8 cellular contexts compared by ENCODE assay signal in the genomic region with DNA sequence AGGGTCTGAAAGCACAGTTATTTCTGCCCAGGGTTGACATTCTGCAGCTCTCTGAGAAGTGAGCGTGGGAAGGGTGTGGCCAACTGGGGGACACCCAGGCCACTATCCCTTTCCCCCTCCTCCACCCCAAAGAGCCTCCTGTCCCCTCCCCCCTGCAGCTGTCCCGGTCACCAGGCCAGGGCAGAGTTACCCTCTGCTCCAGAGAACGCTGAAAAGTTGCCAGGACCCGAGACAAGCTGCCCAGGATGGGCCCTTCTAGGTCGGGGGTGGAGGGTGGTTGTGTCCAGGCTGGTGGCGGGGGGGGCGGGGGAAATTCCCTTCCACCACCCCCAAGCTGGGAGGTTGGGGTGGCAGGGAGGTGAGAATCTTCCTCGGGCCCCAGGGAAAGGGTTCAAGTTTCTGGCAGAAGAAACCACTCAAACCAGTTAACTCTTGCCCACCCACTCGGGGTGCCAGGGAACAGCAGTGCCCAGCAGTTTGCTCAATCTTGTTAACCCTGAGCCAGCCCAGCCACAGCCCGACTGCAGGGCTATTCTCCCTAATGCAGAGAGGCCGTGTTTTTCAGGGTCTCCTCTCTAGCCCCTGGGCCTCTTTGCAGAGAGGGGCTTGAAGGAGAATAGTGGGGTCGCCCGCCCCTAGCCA. TPM values are rescaled to one million over a fixed set of nuclear protein-coding genes. Genes with fewer than 3 reads are reported as not detected.
A peak's percentile ranks its signal among the peaks of the same experiment; 100 is the strongest.
DNase-seq lines count a peak whose midpoint lies in the region; ATAC-seq and TF ChIP-seq lines count a peak whose summit lies in the region.

No MANE protein-coding gene starts in this region.

- no peaks in the 10 kb centered on the region for H3K27me3 ChIP-seq in DND-41 (ENCODE audit: insufficient read depth, low read length, poor library complexity)
- H3K27me3 ChIP-seq in NT2/D1 (ENCODE audit: insufficient read depth, insufficient read length) = no peaks in the 10 kb centered on the region
- H3K27me3 ChIP-seq in mammary epithelial cell (ENCODE audit: insufficient read depth, low read length) = no peaks in the 10 kb centered on the region
- H3K27me3 ChIP-seq in lower lobe of right lung (ENCODE audit: low read depth) = no peaks in the 10 kb centered on the region
- no peaks in the 10 kb centered on the region for H3K27me3 ChIP-seq in tibial nerve

- no peaks in the 10 kb centered on the region for H3K9me3 Mint-ChIP-seq in progenitor cell of endocrine pancreas (ENCODE audit: low read depth)

- TF ChIP-seq CTCF in DND-41 (IDR thresholded peaks at IDR 0.05; ENCODE audit: borderline replicate concordance, extremely low read depth, low read length, poor library complexity, severe bottlenecking) = no peak
- TF ChIP-seq CTCF in mammary epithelial cell (conservative IDR thresholded peaks at IDR 0.05 in 1 of 2, IDR thresholded peaks at IDR 0.05 in 1 of 2; ENCODE audit: extremely low read depth in 1 of 2, insufficient read depth in 1 of 2, low read depth in 1 of 2, low read length in 2 of 2) = no peak
- no peak for TF ChIP-seq CTCF in lower lobe of right lung (IDR thresholded peaks at IDR 0.05)
- TF ChIP-seq CTCF in tibial nerve (IDR thresholded peaks at IDR 0.05) = no peak
- TF ChIP-seq CTCF in progenitor cell of endocrine pancreas (IDR thresholded peaks at IDR 0.05; ENCODE audit: unreplicated experiment) = no peak

- H3K4me2 ChIP-seq in DND-41 (ENCODE audit: insufficient read depth, low read length) = peak overlapping the region; percentile 88; the same call in 1 of the 2 replicates
- H3K4me2 ChIP-seq in mammary epithelial cell (ENCODE audit: insufficient read depth, low read depth, low read length) = peak overlapping the region; percentile 90

- H3K79me2 ChIP-seq in DND-41 (ENCODE audit: insufficient read depth, low read length) (no peaks in the 10 kb centered on the region), mammary epithelial cell (ENCODE audit: insufficient read depth, low read length) (peaks cover 30% of the 10 kb centered on the region)

- H3K9me3 ChIP-seq in DND-41 (ENCODE audit: insufficient read depth, low read length, severe bottlenecking) (no peaks in the 10 kb centered on the region), NT2/D1 (ENCODE audit: insufficient read depth, low read length) (no peaks in the 10 kb centered on the region), mammary epithelial cell (replicated peaks; ENCODE audit: insufficient read depth, low read length) (no peaks in the 10 kb centered on the region), lower lobe of right lung (no peaks in the 10 kb centered on the region), tibial nerve (no peaks in the 10 kb centered on the region)

- H3K27ac ChIP-seq in DND-41 (ENCODE audit: low read length) (peak overlapping the region; percentile 76), mammary epithelial cell (ENCODE audit: insufficient read depth, low read depth, low read length) (peak overlapping the region; percentile 78), lower lobe of right lung (peak overlapping the region; percentile 85), tibial nerve (peak overlapping the region; percentile 80 to 97 (median 93))

- no peaks in the 10 kb centered on the region for H4K20me1 ChIP-seq in DND-41 (ENCODE audit: insufficient read depth, low read length)
- peaks cover 4% of the 10 kb centered on the region for H4K20me1 ChIP-seq in mammary epithelial cell (ENCODE audit: insufficient read depth, low read length)

- H3K36me3 ChIP-seq in DND-41 (ENCODE audit: insufficient read depth, low read length) (no peaks in the 10 kb centered on the region), NT2/D1 (ENCODE audit: insufficient read depth, insufficient read length, low read length) (peaks cover 18% of the 10 kb centered on the region), mammary epithelial cell (ENCODE audit: insufficient read depth, low read length) (peaks cover 12% of the 10 kb centered on the region), lower lobe of right lung (peaks cover 28% of the 10 kb centered on the region), tibial nerve (peaks cover 0 to 24% (median 0%) of the 10 kb centered on the region in 3 donors)

- H3K36me3 Mint-ChIP-seq in progenitor cell of endocrine pancreas (ENCODE audit: insufficient read depth) = no peaks in the 10 kb centered on the region

- H3K4me3 Mint-ChIP-seq in progenitor cell of endocrine pancreas (ENCODE audit: low read depth) = no peak overlapping the region

- H3K4me1 Mint-ChIP-seq in progenitor cell of endocrine pancreas (ENCODE audit: low read depth) = peaks cover 1% of the 10 kb centered on the region

- in situ Hi-C loops in mammary epithelial cell (cut with MboI; ENCODE audit: low sequenced_read_pairs in 2 of 2) = no loop called here

- no peak for TF ChIP-seq EP300 in tibial nerve (IDR thresholded peaks at IDR 0.05)

- H3K9ac ChIP-seq in DND-41 (ENCODE audit: low read depth, low read length) (peak overlapping the region; percentile 46; the same call in 1 of the 2 replicates), NT2/D1 (ENCODE audit: insufficient read length, low read depth) (peak overlapping the region; percentile 72), mammary epithelial cell (ENCODE audit: insufficient read depth, low read length) (peak overlapping the region; percentile 86)

- intact Hi-C loops in mammary epithelial cell (cut with micrococcal nuclease) (loop anchor here (1.0 to 5.0 kb wide), 2 partner anchors 18 to 76 kb away; a partner anchor contains a TSS), lower lobe of right lung (cut with DNase I) (no loop called here)

- no peak overlapping the region for H2AFZ ChIP-seq in DND-41 (ENCODE audit: low read depth, low read length)
- no peak overlapping the region for H2AFZ ChIP-seq in mammary epithelial cell (ENCODE audit: low read depth, low read length)

- no peak for ATAC-seq in DND-41 (ENCODE audit: insufficient read depth, low read depth)
- peak; percentile 0 to 17 for ATAC-seq in lower lobe of right lung

- DNase-seq in DND-41 = no peak
- DNase-seq in NT2/D1 (ENCODE audit: low read depth, low spot score) = no peak
- no peak for DNase-seq in mammary epithelial cell
- DNase-seq in lower lobe of right lung = peak; percentile 53
- DNase-seq in tibial nerve (ENCODE audit: low spot score in 2 of 2) = no peak
- no peak for DNase-seq in NCI-H2107 (lab: John Stamatoyannopoulos, UW)
- DNase-seq in progenitor cell of endocrine pancreas (ENCODE audit: low spot score, unreplicated experiment) = no peak
- DNase-seq in NCI-H82 treated with DMSO at 0.1 percent for 48 hours (lab: John Stamatoyannopoulos, UW; ENCODE audit: unreplicated experiment) = no peak

- BruUV-seq in mammary epithelial cell (replicated peaks; lab: Mats Ljungman, UMichigan) = no TSS peak

- dilution Hi-C loops in mammary epithelial cell (cut with HindIII; ENCODE audit: low sequenced_read_pairs) = no loop called here

- no peak overlapping the region for H3K27ac Mint-ChIP-seq in progenitor cell of endocrine pancreas

- H3K4me3 ChIP-seq in DND-41 (ENCODE audit: low read depth in 1 of 2, low read length in 2 of 2) (no peak overlapping the region; a peak in 1 of 4 replicates), NT2/D1 (ENCODE audit: insufficient read length, low read depth) (peak overlapping the region; percentile 47), mammary epithelial cell (replicated peaks in 1 of 3; ENCODE audit: insufficient read depth in 1 of 3, low read depth in 2 of 3, low read length in 3 of 3) (peak overlapping the region; percentile 67 to 76 (median 72)), lower lobe of right lung (peak overlapping the region; percentile 69), tibial nerve (peak overlapping the region; percentile 46 to 77 (median 64))

- peaks cover 42% of the 10 kb centered on the region for H3K4me1 ChIP-seq in DND-41 (ENCODE audit: insufficient read depth, low read length)
- peaks cover 7% of the 10 kb centered on the region for H3K4me1 ChIP-seq in NT2/D1 (ENCODE audit: insufficient read depth, insufficient read length)
- H3K4me1 ChIP-seq in mammary epithelial cell (ENCODE audit: insufficient read depth, low read length) = peaks cover 26% of the 10 kb centered on the region
- H3K4me1 ChIP-seq in lower lobe of right lung = peaks cover 52% of the 10 kb centered on the region
- peaks cover 7 to 90% (median 43%) of the 10 kb centered on the region in 4 donors for H3K4me1 ChIP-seq in tibial nerve

- TF ChIP-seq POLR2A in tibial nerve (IDR thresholded peaks at IDR 0.05) = no peak

- peaks cover 17% of the 10 kb centered on the region for H3K27me3 Mint-ChIP-seq in progenitor cell of endocrine pancreas

- CTCF ChIA-PET in mammary epithelial cell (lab: Charles Lee; ENCODE audit: low non-redundant PET) = no interaction called here

- WGBS in mammary epithelial cell (ENCODE audit: low coverage, missing lambda C conversion rate) = 0% methylated on average over 4 of the region's 13 CpGs
- whole genome bisulfite sequencing in tibial nerve, 2 donors = 1 to 6% methylated on average over 9 to 13 of the region's 13 CpGs

RNA-seq across cellular contexts. Expression of a gene that starts 0.6 kb away (rescaled TPM):
- total RNA-seq in mammary epithelial cell = 1,000 to 10,000 TPM; 2,888 to 3,171 TPM
- 6,743 TPM for polyA plus RNA-seq in mammary epithelial cell
- 4,799 TPM for polyA minus RNA-seq in mammary epithelial cell
- total RNA-seq in lower lobe of right lung = 425 TPM
- 1,000 to 10,000 TPM; 1,362 to 3,592 (median 2,463) TPM for total RNA-seq in tibial nerve
- 0.81 TPM in 1 of 2 replicates, not detected in the other for total RNA-seq in progenitor cell of endocrine pancreas

RNA-seq across cellular contexts. Expression of a gene that starts 10.1 kb away (rescaled TPM):
- 10 to 100 TPM in 1 of 2 donors, 1 to 10 TPM in 1; 8.0 to 32.4 TPM for total RNA-seq in mammary epithelial cell
- 21.2 TPM for polyA plus RNA-seq in mammary epithelial cell
- 11.9 TPM for polyA minus RNA-seq in mammary epithelial cell
- 23.0 TPM for total RNA-seq in lower lobe of right lung
- 10 to 100 TPM; 24.1 to 39.5 (median 31.2) TPM for total RNA-seq in tibial nerve
- 16.4 and 17.1 TPM in 2 replicates for total RNA-seq in progenitor cell of endocrine pancreas

RNA-seq across cellular contexts. Expression of a gene that starts 17.5 kb away (rescaled TPM):
- total RNA-seq in mammary epithelial cell = 1 to 10 TPM; 5.8 to 6.9 TPM
- 19.4 TPM for polyA plus RNA-seq in mammary epithelial cell
- 10.4 TPM for polyA minus RNA-seq in mammary epithelial cell
- total RNA-seq in lower lobe of right lung = 3.9 TPM
- total RNA-seq in tibial nerve = 10 to 100 TPM; 14.7 to 19.7 (median 16.2) TPM
- total RNA-seq in progenitor cell of endocrine pancreas = 16.8 and 17.7 TPM in 2 replicates

RNA-seq across cellular contexts. Expression of a gene that starts 20.8 kb away (rescaled TPM):
- total RNA-seq in mammary epithelial cell (100 to 1,000 TPM; 117 to 138 TPM), lower lobe of right lung (78.8 TPM), tibial nerve (100 to 1,000 TPM; 140 to 160 (median 151) TPM), progenitor cell of endocrine pancreas (73.0 and 78.7 TPM in 2 replicates)
- 34.2 TPM for polyA plus RNA-seq in mammary epithelial cell
- polyA minus RNA-seq in mammary epithelial cell = 75.7 TPM

RNA-seq across cellular contexts. Expression of a gene that starts 36.6 kb away (rescaled TPM):
- 10 to 100 TPM; 28.2 to 65.9 TPM for total RNA-seq in mammary epithelial cell
- 43.7 TPM for polyA plus RNA-seq in mammary epithelial cell
- polyA minus RNA-seq in mammary epithelial cell = 77.9 TPM
- 34.8 TPM for total RNA-seq in lower lobe of right lung
- 10 to 100 TPM in 2 of 4 donors, 1 to 10 TPM in 2; 7.5 to 19.8 (median 13.9) TPM for total RNA-seq in tibial nerve
- total RNA-seq in progenitor cell of endocrine pancreas = 25.4 and 27.4 TPM in 2 replicates

Comparison
In these comparisons a context has a peak if more than half of its experiments do, and no peak if none do; other contexts are left out.
1. H3K4me3 ChIP-seq: peak in NT2/D1 (single experiment), mammary epithelial cell (3 of 3), lower lobe of right lung (single experiment) and tibial nerve (4 of 4); none in DND-41 (0 of 2).
2. RNA of a gene that starts 0.6 kb away (total RNA-seq): 2,888 to 3,171 TPM in mammary epithelial cell, 1,362 to 3,592 TPM in tibial nerve and 425 TPM in lower lobe of right lung (single experiment); 0.81 TPM in progenitor cell of endocrine pancreas; every median in the first group is over 100 times any median in the second.
3. Peak in every context shown above with its lines, with median percentiles within 50 percentile points of each other: H3K27ac ChIP-seq and H3K9ac ChIP-seq.